In genomic region chr20:37220255-37220654, GRCh38 we compare ENCODE assay signal across 22 cellular contexts. TPM values are rescaled to one million over a fixed set of nuclear protein-coding genes. Genes with fewer than 3 reads are reported as not detected.
DNase-seq lines count a peak whose midpoint lies in the region; TF ChIP-seq lines count a peak whose summit lies in the region.
"Had no signal": no experiment of that assay in that cellular context is flagged by ENCODE, and none has a peak within 500 bp of the region (broad histone marks: within the 10 kb centered on the region; RNA-seq: fewer than 3 reads in every experiment).

No MANE protein-coding gene starts in this region.

- 73% methylated on average over 5 of the region's 5 CpGs for WGBS in suprapubic skin

- TF ChIP-seq EP300 in suprapubic skin (IDR thresholded peaks at IDR 0.05), result no peak

- no peak for TF ChIP-seq POLR2A in suprapubic skin (IDR thresholded peaks at IDR 0.05)

- H3K9me3 Mint-ChIP-seq in HFFc6, result no peaks in the 10 kb centered on the region
- no peaks in the 10 kb centered on the region for H3K9me3 Mint-ChIP-seq in activated naive CD4-positive, alpha-beta T cell treated with anti-CD3 and anti-CD28 coated beads, Interleukin-2, amount 10 ng/mL, durations not matched to agents 7 days and 5 days
- no peaks in the 10 kb centered on the region for H3K9me3 Mint-ChIP-seq in activated T-helper 1 cell treated with anti-CD3 and anti-CD28 coated beads, Interleukin-12 subunit alpha, Interleukin-12 subunit beta, Interleukin-2, Interleukin-4 antibody, amounts not matched to agents 30 ng/mL and 10 ng/mL and 1 ng/mL, durations not matched to agents 14 hours and 24 hours and 36 hours
- H3K9me3 Mint-ChIP-seq: activated B cell treated with CpG ODN at 0.5 μM for 24 hours; activated CD4-positive, alpha-beta memory T cell treated with anti-CD3 and anti-CD28 coated beads, Interleukin-2, amount 10 ng/mL, durations not matched to agents 7 days and 5 days had no signal

- no peaks in the 10 kb centered on the region; the same call in 1 of the 2 replicates for H3K27me3 Mint-ChIP-seq in HFFc6 (ENCODE audit: insufficient read depth)
- H3K27me3 Mint-ChIP-seq in activated naive CD4-positive, alpha-beta T cell treated with anti-CD3 and anti-CD28 coated beads, Interleukin-2, amount 10 ng/mL, durations not matched to agents 7 days and 5 days, result no peaks in the 10 kb centered on the region
- H3K27me3 Mint-ChIP-seq in activated T-helper 1 cell treated with anti-CD3 and anti-CD28 coated beads, Interleukin-12 subunit alpha, Interleukin-12 subunit beta, Interleukin-2, Interleukin-4 antibody, amounts not matched to agents 30 ng/mL and 10 ng/mL and 1 ng/mL, durations not matched to agents 14 hours and 24 hours and 36 hours (ENCODE audit: insufficient read depth), result no peaks in the 10 kb centered on the region
- H3K27me3 Mint-ChIP-seq: activated B cell treated with CpG ODN at 0.5 μM for 24 hours; activated CD4-positive, alpha-beta memory T cell treated with anti-CD3 and anti-CD28 coated beads, Interleukin-2, amount 10 ng/mL, durations not matched to agents 7 days and 5 days had no signal

- no peaks in the 10 kb centered on the region for H3K9me3 ChIP-seq in SJSA1 (replicated peaks)
- no peaks in the 10 kb centered on the region for H3K9me3 ChIP-seq in suprapubic skin
- H3K9me3 ChIP-seq in effector memory CD4-positive, alpha-beta T cell (ENCODE audit: control insufficient read depth, low read length), result no peaks in the 10 kb centered on the region
- H3K9me3 ChIP-seq: heart right ventricle, pancreas, thyroid gland had no signal

- CTCF ChIA-PET in activated naive CD4-positive, alpha-beta T cell treated with anti-CD3 and anti-CD28 coated beads, Interleukin-2, amount 10 ng/mL, durations not matched to agents 7 days and 5 days (lab: Charles Lee), result interaction anchor here (1.4 kb wide), 1 partner anchor 17 kb away, joined by 3 read pairs; no protein-coding TSS in a partner anchor

- H3K36me3 Mint-ChIP-seq in HFFc6 (ENCODE audit: low read depth), result peaks cover 40% of the 10 kb centered on the region
- peaks cover 44% of the 10 kb centered on the region for H3K36me3 Mint-ChIP-seq in activated naive CD4-positive, alpha-beta T cell treated with anti-CD3 and anti-CD28 coated beads, Interleukin-2, amount 10 ng/mL, durations not matched to agents 7 days and 5 days
- H3K36me3 Mint-ChIP-seq in activated T-helper 1 cell treated with anti-CD3 and anti-CD28 coated beads, Interleukin-12 subunit alpha, Interleukin-12 subunit beta, Interleukin-2, Interleukin-4 antibody, amounts not matched to agents 30 ng/mL and 10 ng/mL and 1 ng/mL, durations not matched to agents 14 hours and 24 hours and 36 hours (ENCODE audit: low read depth), result peaks cover 37% of the 10 kb centered on the region

- H3K27ac Mint-ChIP-seq in HFFc6, result peak overlapping the region; percentile 47
- no peak overlapping the region for H3K27ac Mint-ChIP-seq in activated naive CD4-positive, alpha-beta T cell treated with anti-CD3 and anti-CD28 coated beads, Interleukin-2, amount 10 ng/mL, durations not matched to agents 7 days and 5 days
- H3K27ac Mint-ChIP-seq in activated T-helper 1 cell treated with anti-CD3 and anti-CD28 coated beads, Interleukin-12 subunit alpha, Interleukin-12 subunit beta, Interleukin-2, Interleukin-4 antibody, amounts not matched to agents 30 ng/mL and 10 ng/mL and 1 ng/mL, durations not matched to agents 14 hours and 24 hours and 36 hours, result no peak overlapping the region
- H3K27ac Mint-ChIP-seq: activated B cell treated with CpG ODN at 0.5 μM for 24 hours; activated CD4-positive, alpha-beta memory T cell treated with anti-CD3 and anti-CD28 coated beads, Interleukin-2, amount 10 ng/mL, durations not matched to agents 7 days and 5 days had no signal

- no peak overlapping the region for H3K4me3 ChIP-seq in SJSA1
- H3K4me3 ChIP-seq in suprapubic skin, result no peak overlapping the region
- no peak overlapping the region for H3K4me3 ChIP-seq in effector memory CD4-positive, alpha-beta T cell (ENCODE audit: insufficient read depth, low read depth, low read length, poor library complexity, severe bottlenecking)
- H3K4me3 ChIP-seq: heart right ventricle, pancreas, SK-N-MC, thyroid gland had no signal

- H3K4me1 ChIP-seq in SJSA1 (replicated peaks) (peaks cover 12% of the 10 kb centered on the region), suprapubic skin (peaks cover 4% of the 10 kb centered on the region)
- H3K4me1 ChIP-seq in effector memory CD4-positive, alpha-beta T cell (ENCODE audit: control insufficient read depth, insufficient read depth, low read length, poor library complexity, severe bottlenecking), result no peaks in the 10 kb centered on the region

- no peak for DNase-seq in HFFc6
- no peak for DNase-seq in SJSA1 (ENCODE audit: low read depth in 1 of 2, low spot score in 2 of 2)
- DNase-seq in islet precursor cell, result peak; percentile 33
- DNase-seq in suprapubic skin (ENCODE audit: low spot score in 2 of 2), result no peak
- DNase-seq in effector memory CD4-positive, alpha-beta T cell, result no peak
- no peak for DNase-seq in activated naive CD4-positive, alpha-beta T cell treated with anti-CD3 and anti-CD28 coated beads, Interleukin-2, amount 10 ng/mL, durations not matched to agents 7 days and 5 days
- no peak for DNase-seq in activated T-helper 1 cell treated with anti-CD3 and anti-CD28 coated beads, Interleukin-12 subunit alpha, Interleukin-12 subunit beta, Interleukin-2, Interleukin-4 antibody, amounts not matched to agents 30 ng/mL and 10 ng/mL and 1 ng/mL, durations not matched to agents 14 hours and 24 hours and 36 hours (ENCODE audit: low spot score)
- DNase-seq: activated B cell treated with CpG ODN at 0.5 μM for 24 hours; activated CD4-positive, alpha-beta memory T cell treated with anti-CD3 and anti-CD28 coated beads, Interleukin-2, amount 10 ng/mL, durations not matched to agents 7 days and 5 days; activated naive CD4-positive, alpha-beta T cell treated with Interleukin-2 at 50 U/mL for 16 hours; activated T-cell treated with anti-CD3 and anti-CD28 coated beads, Interleukin-2, amount 50 U/mL, for 1 hour; cerebellar nuclear complex; DMS79 treated with DMSO at 0.1 percent for 48 hours; heart right ventricle; NCI-H524 treated with DMSO at 0.1 percent for 48 hours; pancreas; thyroid gland had no signal

- H3K4me3 Mint-ChIP-seq in HFFc6, result no peak overlapping the region
- no peak overlapping the region for H3K4me3 Mint-ChIP-seq in activated naive CD4-positive, alpha-beta T cell treated with anti-CD3 and anti-CD28 coated beads, Interleukin-2, amount 10 ng/mL, durations not matched to agents 7 days and 5 days
- H3K4me3 Mint-ChIP-seq in activated T-helper 1 cell treated with anti-CD3 and anti-CD28 coated beads, Interleukin-12 subunit alpha, Interleukin-12 subunit beta, Interleukin-2, Interleukin-4 antibody, amounts not matched to agents 30 ng/mL and 10 ng/mL and 1 ng/mL, durations not matched to agents 14 hours and 24 hours and 36 hours, result no peak overlapping the region
- H3K4me3 Mint-ChIP-seq: activated B cell treated with CpG ODN at 0.5 μM for 24 hours; activated CD4-positive, alpha-beta memory T cell treated with anti-CD3 and anti-CD28 coated beads, Interleukin-2, amount 10 ng/mL, durations not matched to agents 7 days and 5 days had no signal

- H3K27me3 ChIP-seq in SJSA1 (replicated peaks), result no peaks in the 10 kb centered on the region
- no peaks in the 10 kb centered on the region for H3K27me3 ChIP-seq in suprapubic skin
- no peaks in the 10 kb centered on the region for H3K27me3 ChIP-seq in effector memory CD4-positive, alpha-beta T cell (replicated peaks; ENCODE audit: control insufficient read depth, insufficient read depth, low read length, poor library complexity, severe bottlenecking)
- H3K27me3 ChIP-seq: heart right ventricle, pancreas, thyroid gland had no signal

- H3K27ac ChIP-seq in SJSA1 (peak overlapping the region; percentile 78), suprapubic skin (peak overlapping the region; percentile 28)
- H3K27ac ChIP-seq in effector memory CD4-positive, alpha-beta T cell (ENCODE audit: insufficient read depth, low read length, poor library complexity, severe bottlenecking), result no peak overlapping the region
- H3K27ac ChIP-seq: heart right ventricle, KMS-11, pancreas, SK-N-MC, thyroid gland had no signal

- H3K36me3 ChIP-seq in SJSA1 (peaks cover 63% of the 10 kb centered on the region), suprapubic skin (peaks cover 52% of the 10 kb centered on the region)
- H3K36me3 ChIP-seq in effector memory CD4-positive, alpha-beta T cell (ENCODE audit: control insufficient read depth, insufficient read depth, low read length), result peaks cover 57% of the 10 kb centered on the region

- H3K4me1 Mint-ChIP-seq in HFFc6 (ENCODE audit: low read depth), result peaks cover 47% of the 10 kb centered on the region
- H3K4me1 Mint-ChIP-seq in activated naive CD4-positive, alpha-beta T cell treated with anti-CD3 and anti-CD28 coated beads, Interleukin-2, amount 10 ng/mL, durations not matched to agents 7 days and 5 days, result no peaks in the 10 kb centered on the region
- H3K4me1 Mint-ChIP-seq in activated T-helper 1 cell treated with anti-CD3 and anti-CD28 coated beads, Interleukin-12 subunit alpha, Interleukin-12 subunit beta, Interleukin-2, Interleukin-4 antibody, amounts not matched to agents 30 ng/mL and 10 ng/mL and 1 ng/mL, durations not matched to agents 14 hours and 24 hours and 36 hours (ENCODE audit: low read depth), result peaks cover 10% of the 10 kb centered on the region

- intact Hi-C loops in activated T-helper 1 cell treated with anti-CD3 and anti-CD28 coated beads, Interleukin-12 subunit alpha, Interleukin-12 subunit beta, Interleukin-2, Interleukin-4 antibody, amounts not matched to agents 30 ng/mL and 10 ng/mL and 1 ng/mL, durations not matched to agents 14 hours and 24 hours and 36 hours (cut with micrococcal nuclease), result no loop called here

- no peak for TF ChIP-seq CTCF in HFFc6 (IDR thresholded peaks at IDR 0.05)
- no peak for TF ChIP-seq CTCF in suprapubic skin (IDR thresholded peaks at IDR 0.05)

RNA-seq across cellular contexts. Expression of gene MROH8, which starts 40.9 kb away (rescaled TPM):
- total RNA-seq in HFFc6 (2021; fragmentation: NEBNext Ultra II Directional; extraction: Animal tissue kit (Norgen Biotek cat#: 25700)), result 1 to 10 TPM; 1.3 to 1.9 (median 1.6) TPM
- 2.3 and 5.1 TPM in 2 replicates for total RNA-seq in SJSA1 (2014; rRNA removed; shearing (Covaris generic))
- total RNA-seq in suprapubic skin, result 1 to 10 TPM in 3 of 4 donors, under 1 TPM in 1; 0.83 to 4.7 (median 3.1) TPM
- 1.1 and 1.3 TPM in 2 replicates for total RNA-seq in activated T-helper 1 cell treated with anti-CD3 and anti-CD28 coated beads, Interleukin-12 subunit alpha, Interleukin-12 subunit beta, Interleukin-2, Interleukin-4 antibody, amounts not matched to agents 30 ng/mL and 10 ng/mL and 1 ng/mL, durations not matched to agents 14 hours and 24 hours and 36 hours

RNA-seq across cellular contexts. Expression of gene RPN2, which starts 41.1 kb away (rescaled TPM):
- total RNA-seq in HFFc6 (2021; fragmentation: NEBNext Ultra II Directional; extraction: Animal tissue kit (Norgen Biotek cat#: 25700)), result 100 to 1,000 TPM; 261 to 304 (median 270) TPM
- 353 and 402 TPM in 2 replicates for total RNA-seq in SJSA1 (2014; rRNA removed; shearing (Covaris generic))
- 100 to 1,000 TPM in 3 of 4 donors, 10 to 100 TPM in 1; 71.9 to 138 (median 132) TPM for total RNA-seq in suprapubic skin
- total RNA-seq in activated T-helper 1 cell treated with anti-CD3 and anti-CD28 coated beads, Interleukin-12 subunit alpha, Interleukin-12 subunit beta, Interleukin-2, Interleukin-4 antibody, amounts not matched to agents 30 ng/mL and 10 ng/mL and 1 ng/mL, durations not matched to agents 14 hours and 24 hours and 36 hours, result 223 and 234 TPM in 2 replicates

RNA-seq across cellular contexts. Expression of gene GHRH, which starts 41.4 kb away (rescaled TPM):
- not detected for total RNA-seq in HFFc6 (2021; fragmentation: NEBNext Ultra II Directional; extraction: Animal tissue kit (Norgen Biotek cat#: 25700))
- not detected in 2 replicates for total RNA-seq in SJSA1 (2014; rRNA removed; shearing (Covaris generic))
- not detected for total RNA-seq in suprapubic skin
- total RNA-seq in activated T-helper 1 cell treated with anti-CD3 and anti-CD28 coated beads, Interleukin-12 subunit alpha, Interleukin-12 subunit beta, Interleukin-2, Interleukin-4 antibody, amounts not matched to agents 30 ng/mL and 10 ng/mL and 1 ng/mL, durations not matched to agents 14 hours and 24 hours and 36 hours, result not detected in 2 replicates
- total RNA-seq: activated B cell treated with CpG ODN at 0.5 μM for 24 hours; activated CD4-positive, alpha-beta memory T cell treated with anti-CD3 and anti-CD28 coated beads, Interleukin-2, amount 10 ng/mL, durations not matched to agents 7 days and 5 days; astrocyte; HT1080; liver; pancreas; thyroid gland had no signal
